ENCODE assay signal across 14 cellular contexts in genomic region chr14:64700894-64701293, GRCh38.
"Had no signal": no experiment of that assay in that cellular context is flagged by ENCODE, and none has a peak within 500 bp of the region (broad histone marks: within the 10 kb centered on the region; RNA-seq: fewer than 3 reads in every experiment).

No MANE protein-coding gene starts in this region.

- H3K36me3 ChIP-seq: colonic mucosa, gastroesophageal sphincter, transverse colon had no signal

- H3K27me3 ChIP-seq: colonic mucosa, gastroesophageal sphincter, transverse colon had no signal

- H3K9me3 ChIP-seq: colonic mucosa, gastroesophageal sphincter, transverse colon had no signal

- FAIRE-seq: astrocyte, small intestine had no signal

- H3K36me3 Mint-ChIP-seq: stimulated activated effector memory CD8-positive, alpha-beta T cell treated with anti-CD3 and anti-CD28 coated beads, Interleukin-12 subunit alpha, Interleukin-12 subunit beta, amount 100 ng/mL, for 72 hours had no signal

- ATAC-seq: gastroesophageal sphincter; right cardiac atrium; stimulated activated effector memory CD8-positive, alpha-beta T cell treated with anti-CD3 and anti-CD28 coated beads, Interleukin-12 subunit alpha, Interleukin-12 subunit beta, amount 100 ng/mL, for 72 hours had no signal

- H3K9me3 Mint-ChIP-seq: activated B cell treated with CpG ODN at 0.5 μM for 24 hours; activated CD4-positive, alpha-beta T cell treated with anti-CD3 and anti-CD28 coated beads, Interleukin-2, amount 10 ng/mL, durations not matched to agents 24 days and 14 days; activated T-helper 1 cell treated with anti-CD3 and anti-CD28 coated beads, Interleukin-12 subunit alpha, Interleukin-12 subunit beta, Interleukin-2, Interleukin-4 antibody, amounts not matched to agents 30 ng/mL and 10 ng/mL and 1 ng/mL, durations not matched to agents 14 hours and 24 hours and 36 hours; stimulated activated effector memory CD8-positive, alpha-beta T cell treated with anti-CD3 and anti-CD28 coated beads, Interleukin-12 subunit alpha, Interleukin-12 subunit beta, amount 100 ng/mL, for 72 hours had no signal

- DNase-seq: activated B cell treated with CpG ODN at 0.5 μM for 24 hours; activated CD4-positive, alpha-beta T cell treated with anti-CD3 and anti-CD28 coated beads, Interleukin-2, amount 10 ng/mL, durations not matched to agents 24 days and 14 days; activated naive CD4-positive, alpha-beta T cell; colonic mucosa; effector CD8-positive, alpha-beta T cell; posterior cingulate gyrus; right cardiac atrium; small intestine; transverse colon had no signal

- H3K27ac ChIP-seq: colonic mucosa, epithelial cell of prostate, gastroesophageal sphincter, transverse colon had no signal

- H3K4me3 ChIP-seq: colonic mucosa, gastroesophageal sphincter, transverse colon had no signal

- H3K4me3 Mint-ChIP-seq: activated B cell treated with CpG ODN at 0.5 μM for 24 hours; activated CD4-positive, alpha-beta T cell treated with anti-CD3 and anti-CD28 coated beads, Interleukin-2, amount 10 ng/mL, durations not matched to agents 24 days and 14 days; activated T-helper 1 cell treated with anti-CD3 and anti-CD28 coated beads, Interleukin-12 subunit alpha, Interleukin-12 subunit beta, Interleukin-2, Interleukin-4 antibody, amounts not matched to agents 30 ng/mL and 10 ng/mL and 1 ng/mL, durations not matched to agents 14 hours and 24 hours and 36 hours; stimulated activated effector memory CD8-positive, alpha-beta T cell treated with anti-CD3 and anti-CD28 coated beads, Interleukin-12 subunit alpha, Interleukin-12 subunit beta, amount 100 ng/mL, for 72 hours had no signal

- H3K27ac Mint-ChIP-seq: activated B cell treated with CpG ODN at 0.5 μM for 24 hours; activated CD4-positive, alpha-beta T cell treated with anti-CD3 and anti-CD28 coated beads, Interleukin-2, amount 10 ng/mL, durations not matched to agents 24 days and 14 days; activated T-helper 1 cell treated with anti-CD3 and anti-CD28 coated beads, Interleukin-12 subunit alpha, Interleukin-12 subunit beta, Interleukin-2, Interleukin-4 antibody, amounts not matched to agents 30 ng/mL and 10 ng/mL and 1 ng/mL, durations not matched to agents 14 hours and 24 hours and 36 hours; stimulated activated effector memory CD8-positive, alpha-beta T cell treated with anti-CD3 and anti-CD28 coated beads, Interleukin-12 subunit alpha, Interleukin-12 subunit beta, amount 100 ng/mL, for 72 hours had no signal
